In the genomic region with DNA sequence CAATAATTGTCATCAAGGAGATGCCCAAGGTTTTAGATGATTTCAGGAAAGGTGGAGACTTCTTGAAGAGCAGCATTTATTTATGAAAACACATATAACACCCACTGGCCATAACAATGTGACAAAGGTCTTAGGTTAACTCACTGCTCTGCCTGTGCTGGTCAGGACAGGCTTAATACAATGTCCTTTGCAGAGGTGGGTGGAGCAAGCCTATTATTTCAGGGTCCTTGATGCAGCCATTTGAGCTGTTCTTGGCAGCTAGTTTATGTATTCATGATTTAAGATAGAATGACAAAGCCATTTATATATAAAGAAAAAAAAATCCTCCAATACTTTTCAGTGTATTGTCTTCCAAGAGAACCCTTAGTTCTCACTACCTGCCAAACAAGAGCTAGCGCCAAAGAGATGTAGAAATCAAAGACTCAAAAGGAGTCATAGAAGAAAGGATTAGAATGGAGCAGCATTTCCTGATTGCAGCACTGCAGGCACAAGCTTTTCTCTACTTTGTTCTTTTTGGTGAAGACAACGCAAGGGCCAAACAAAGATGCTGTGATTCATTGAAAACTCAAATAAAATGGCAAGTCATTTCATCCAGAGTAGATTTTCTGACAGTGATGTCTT, we compare ENCODE assay signal across 2 cellular contexts.
TF ChIP-seq lines count a peak whose summit lies in the region.

No MANE protein-coding gene starts in this region.

TF ChIP-seq in H1, 55 proteins besides CTCF, POLR2A, EP300 and RAD21:
- no peak for TF ChIP-seq SP2 (IDR thresholded peaks at IDR 0.05; ENCODE audit: low read length)
- TF ChIP-seq, protein P1, sequence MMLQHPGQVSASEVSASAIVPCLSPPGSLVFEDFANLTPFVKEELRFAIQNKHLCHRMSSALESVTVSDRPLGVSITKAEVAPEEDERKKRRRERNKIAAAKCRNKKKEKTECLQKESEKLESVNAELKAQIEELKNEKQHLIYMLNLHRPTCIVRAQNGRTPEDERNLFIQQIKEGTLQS (IDR thresholded peaks at IDR 0.05; ENCODE audit: insufficient read depth, low read depth, low read length) = no peak
- no peak for TF ChIP-seq CBX5 (IDR thresholded peaks at IDR 0.05; ENCODE audit: low read depth, low read length)
- TF ChIP-seq, protein P2, sequence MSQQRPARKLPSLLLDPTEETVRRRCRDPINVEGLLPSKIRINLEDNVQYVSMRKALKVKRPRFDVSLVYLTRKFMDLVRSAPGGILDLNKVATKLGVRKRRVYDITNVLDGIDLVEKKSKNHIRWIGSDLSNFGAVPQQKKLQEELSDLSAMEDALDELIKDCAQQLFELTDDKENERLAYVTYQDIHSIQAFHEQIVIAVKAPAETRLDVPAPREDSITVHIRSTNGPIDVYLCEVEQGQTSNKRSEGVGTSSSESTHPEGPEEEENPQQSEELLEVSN (IDR thresholded peaks at IDR 0.05) = no peak
- TF ChIP-seq SUZ12 (IDR thresholded peaks at IDR 0.05; ENCODE audit: low read length) = no peak
TF ChIP-seq in H1: peak in this region for 0.

TF ChIP-seq in HepG2, 621 proteins besides CTCF, POLR2A, EP300 and RAD21:
- no peak for TF ChIP-seq HMGA1 (CRISPR knock-in tag; conservative IDR thresholded peaks at IDR 0.05)
- TF ChIP-seq KLF9 (CRISPR knock-in tag; IDR thresholded peaks at IDR 0.05; ENCODE audit: low read depth) = no peak
- TF ChIP-seq ZFP36 (IDR thresholded peaks at IDR 0.05; ENCODE audit: borderline replicate concordance, low read depth, low read length, partially characterized antibody) = no peak
- TF ChIP-seq, protein P3, sequence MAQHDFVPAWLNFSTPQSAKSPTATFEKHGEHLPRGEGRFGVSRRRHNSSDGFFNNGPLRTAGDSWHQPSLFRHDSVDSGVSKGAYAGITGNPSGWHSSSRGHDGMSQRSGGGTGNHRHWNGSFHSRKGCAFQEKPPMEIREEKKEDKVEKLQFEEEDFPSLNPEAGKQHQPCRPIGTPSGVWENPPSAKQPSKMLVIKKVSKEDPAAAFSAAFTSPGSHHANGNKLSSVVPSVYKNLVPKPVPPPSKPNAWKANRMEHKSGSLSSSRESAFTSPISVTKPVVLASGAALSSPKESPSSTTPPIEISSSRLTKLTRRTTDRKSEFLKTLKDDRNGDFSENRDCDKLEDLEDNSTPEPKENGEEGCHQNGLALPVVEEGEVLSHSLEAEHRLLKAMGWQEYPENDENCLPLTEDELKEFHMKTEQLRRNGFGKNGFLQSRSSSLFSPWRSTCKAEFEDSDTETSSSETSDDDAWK (CRISPR knock-in tag; IDR thresholded peaks at IDR 0.05) = no peak
- no peak for TF ChIP-seq ZNF557 (CRISPR knock-in tag; IDR thresholded peaks at IDR 0.05)
- TF ChIP-seq ISL2 (CRISPR knock-in tag; IDR thresholded peaks at IDR 0.05) = no peak
- TF ChIP-seq, protein P4, sequence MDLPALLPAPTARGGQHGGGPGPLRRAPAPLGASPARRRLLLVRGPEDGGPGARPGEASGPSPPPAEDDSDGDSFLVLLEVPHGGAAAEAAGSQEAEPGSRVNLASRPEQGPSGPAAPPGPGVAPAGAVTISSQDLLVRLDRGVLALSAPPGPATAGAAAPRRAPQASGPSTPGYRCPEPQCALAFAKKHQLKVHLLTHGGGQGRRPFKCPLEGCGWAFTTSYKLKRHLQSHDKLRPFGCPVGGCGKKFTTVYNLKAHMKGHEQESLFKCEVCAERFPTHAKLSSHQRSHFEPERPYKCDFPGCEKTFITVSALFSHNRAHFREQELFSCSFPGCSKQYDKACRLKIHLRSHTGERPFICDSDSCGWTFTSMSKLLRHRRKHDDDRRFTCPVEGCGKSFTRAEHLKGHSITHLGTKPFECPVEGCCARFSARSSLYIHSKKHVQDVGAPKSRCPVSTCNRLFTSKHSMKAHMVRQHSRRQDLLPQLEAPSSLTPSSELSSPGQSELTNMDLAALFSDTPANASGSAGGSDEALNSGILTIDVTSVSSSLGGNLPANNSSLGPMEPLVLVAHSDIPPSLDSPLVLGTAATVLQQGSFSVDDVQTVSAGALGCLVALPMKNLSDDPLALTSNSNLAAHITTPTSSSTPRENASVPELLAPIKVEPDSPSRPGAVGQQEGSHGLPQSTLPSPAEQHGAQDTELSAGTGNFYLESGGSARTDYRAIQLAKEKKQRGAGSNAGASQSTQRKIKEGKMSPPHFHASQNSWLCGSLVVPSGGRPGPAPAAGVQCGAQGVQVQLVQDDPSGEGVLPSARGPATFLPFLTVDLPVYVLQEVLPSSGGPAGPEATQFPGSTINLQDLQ (CRISPR knock-in tag; IDR thresholded peaks at IDR 0.05) = no peak
- TF ChIP-seq, protein P5, sequence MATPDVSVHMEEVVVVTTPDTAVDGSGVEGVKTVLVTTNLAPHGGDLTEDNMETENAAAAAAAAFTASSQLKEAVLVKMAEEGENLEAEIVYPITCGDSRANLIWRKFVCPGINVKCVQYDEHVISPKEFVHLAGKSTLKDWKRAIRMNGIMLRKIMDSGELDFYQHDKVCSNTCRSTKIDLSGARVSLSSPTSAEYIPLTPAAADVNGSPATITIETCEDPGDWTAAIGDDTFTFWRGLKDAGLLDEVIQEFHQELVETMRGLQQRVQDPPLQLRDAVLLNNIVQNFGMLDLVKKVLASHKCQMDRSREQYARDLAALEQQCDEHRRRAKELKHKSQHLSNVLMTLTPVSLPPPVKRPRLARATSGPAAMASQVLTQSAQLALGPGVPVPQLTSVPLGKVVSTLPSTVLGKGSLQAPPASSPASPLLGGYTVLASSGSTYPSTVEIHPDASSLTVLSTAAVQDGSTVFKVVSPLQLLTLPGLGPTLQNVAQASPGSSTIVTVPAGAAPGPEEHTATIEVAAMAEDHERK (CRISPR knock-in tag; IDR thresholded peaks at IDR 0.05; ENCODE audit: low read depth) = no peak
- TF ChIP-seq PAWR (CRISPR knock-in tag; IDR thresholded peaks at IDR 0.05; ENCODE audit: borderline replicate concordance) = no peak
- TF ChIP-seq ZNF333 (CRISPR knock-in tag; IDR thresholded peaks at IDR 0.05; ENCODE audit: borderline replicate concordance) = no peak
- TF ChIP-seq GATAD1 (CRISPR knock-in tag; IDR thresholded peaks at IDR 0.05) = no peak
- TF ChIP-seq, protein P6, sequence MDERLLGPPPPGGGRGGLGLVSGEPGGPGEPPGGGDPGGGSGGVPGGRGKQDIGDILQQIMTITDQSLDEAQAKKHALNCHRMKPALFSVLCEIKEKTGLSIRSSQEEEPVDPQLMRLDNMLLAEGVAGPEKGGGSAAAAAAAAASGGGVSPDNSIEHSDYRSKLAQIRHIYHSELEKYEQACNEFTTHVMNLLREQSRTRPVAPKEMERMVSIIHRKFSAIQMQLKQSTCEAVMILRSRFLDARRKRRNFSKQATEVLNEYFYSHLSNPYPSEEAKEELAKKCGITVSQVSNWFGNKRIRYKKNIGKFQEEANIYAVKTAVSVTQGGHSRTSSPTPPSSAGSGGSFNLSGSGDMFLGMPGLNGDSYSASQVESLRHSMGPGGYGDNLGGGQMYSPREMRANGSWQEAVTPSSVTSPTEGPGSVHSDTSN (CRISPR knock-in tag; IDR thresholded peaks at IDR 0.05) = no peak
- TF ChIP-seq, protein P7, sequence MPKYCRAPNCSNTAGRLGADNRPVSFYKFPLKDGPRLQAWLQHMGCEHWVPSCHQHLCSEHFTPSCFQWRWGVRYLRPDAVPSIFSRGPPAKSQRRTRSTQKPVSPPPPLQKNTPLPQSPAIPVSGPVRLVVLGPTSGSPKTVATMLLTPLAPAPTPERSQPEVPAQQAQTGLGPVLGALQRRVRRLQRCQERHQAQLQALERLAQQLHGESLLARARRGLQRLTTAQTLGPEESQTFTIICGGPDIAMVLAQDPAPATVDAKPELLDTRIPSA (CRISPR knock-in tag; IDR thresholded peaks at IDR 0.05; ENCODE audit: borderline replicate concordance) = no peak
- TF ChIP-seq ZFP1 (CRISPR knock-in tag; IDR thresholded peaks at IDR 0.05) = no peak
- TF ChIP-seq U2AF2 (IDR thresholded peaks at IDR 0.05; ENCODE audit: low read depth, low read length) = no peak
- TF ChIP-seq, protein P8, sequence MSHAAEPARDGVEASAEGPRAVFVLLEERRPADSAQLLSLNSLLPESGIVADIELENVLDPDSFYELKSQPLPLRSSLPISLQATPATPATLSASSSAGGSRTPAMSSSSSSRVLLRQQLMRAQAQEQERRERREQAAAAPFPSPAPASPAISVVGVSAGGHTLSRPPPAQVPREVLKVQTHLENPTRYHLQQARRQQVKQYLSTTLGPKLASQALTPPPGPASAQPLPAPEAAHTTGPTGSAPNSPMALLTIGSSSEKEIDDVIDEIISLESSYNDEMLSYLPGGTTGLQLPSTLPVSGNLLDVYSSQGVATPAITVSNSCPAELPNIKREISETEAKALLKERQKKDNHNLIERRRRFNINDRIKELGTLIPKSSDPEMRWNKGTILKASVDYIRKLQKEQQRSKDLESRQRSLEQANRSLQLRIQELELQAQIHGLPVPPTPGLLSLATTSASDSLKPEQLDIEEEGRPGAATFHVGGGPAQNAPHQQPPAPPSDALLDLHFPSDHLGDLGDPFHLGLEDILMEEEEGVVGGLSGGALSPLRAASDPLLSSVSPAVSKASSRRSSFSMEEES (CRISPR knock-in tag; IDR thresholded peaks at IDR 0.05) = no peak
- no peak for TF ChIP-seq ZNF670 (CRISPR knock-in tag; IDR thresholded peaks at IDR 0.05; ENCODE audit: borderline replicate concordance)
- no peak for TF ChIP-seq MXD4 (CRISPR knock-in tag; IDR thresholded peaks at IDR 0.05)
